ENCODE assay signal across 24 cellular contexts in the genomic region with DNA sequence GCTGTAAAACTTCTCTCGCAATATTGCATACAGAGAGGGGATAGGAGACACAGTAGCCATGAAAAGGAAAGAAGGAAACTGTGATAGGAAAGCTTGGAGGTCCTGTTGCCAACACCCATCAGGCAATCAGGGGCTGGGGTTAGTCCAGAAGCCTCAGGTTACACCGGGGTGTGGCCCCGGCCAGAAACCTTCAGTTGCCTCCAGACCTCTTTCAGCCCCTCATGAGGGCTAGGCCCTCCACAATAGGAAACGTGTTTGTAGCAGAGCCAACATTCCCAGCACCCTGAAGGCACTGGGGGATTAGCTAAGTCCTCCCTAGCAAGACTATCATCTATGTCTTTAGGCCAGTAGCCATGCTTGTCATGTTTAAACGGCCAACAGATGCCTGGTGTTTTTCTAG.
DNase-seq lines count a peak whose midpoint lies in the region; ATAC-seq, FAIRE-seq and TF ChIP-seq lines count a peak whose summit lies in the region.
"Had no signal": no experiment of that assay in that cellular context is flagged by ENCODE, and none has a peak within 500 bp of the region (broad histone marks: within the 10 kb centered on the region; RNA-seq: fewer than 3 reads in every experiment).

No MANE protein-coding gene starts in this region.

- H2BK120ac ChIP-seq in trophoblast cell (ENCODE audit: insufficient read depth, low read length, poor library complexity), result peak overlapping the region; percentile 72

- H3K23ac ChIP-seq in trophoblast cell (ENCODE audit: low read length), result no peak overlapping the region

- H4K20me1 ChIP-seq in Karpas-422 (ENCODE audit: insufficient read depth, low read depth, low read length) (no peaks in the 10 kb centered on the region), K562 (replicated peaks; ENCODE audit: control insufficient read depth, insufficient read depth, low read length) (no peaks in the 10 kb centered on the region)
- H4K20me1 ChIP-seq: BLaER1 had no signal

- no peak for FAIRE-seq in K562 (lab: Jason Lieb, UNC)
- FAIRE-seq: A204.1, D721Med had no signal

- CTCF ChIA-PET in K562 (lab: Yijun Ruan, JAX; ENCODE audit: low intra/inter-chr PET ratio), result no interaction called here

- peak overlapping the region; percentile 95 for H2BK12ac ChIP-seq in trophoblast cell (ENCODE audit: low read length)

- H4K8ac ChIP-seq in trophoblast cell (ENCODE audit: low read depth, low read length), result no peak overlapping the region

- H3K27ac Mint-ChIP-seq in chondrocyte (ENCODE audit: unreplicated experiment), result no peak overlapping the region
- H3K27ac Mint-ChIP-seq: CD4-positive, CD25-positive, alpha-beta regulatory T cell had no signal

- no peaks in the 10 kb centered on the region for H3K9me1 ChIP-seq in K562 (ENCODE audit: control insufficient read depth, insufficient read depth, low read length)

- POLR2A ChIA-PET in K562 (lab: Yijun Ruan, JAX), result no interaction called here

- H3K4me1 ChIP-seq in Karpas-422 (ENCODE audit: low read length) (no peaks in the 10 kb centered on the region), K562 (replicated peaks in 1 of 2; ENCODE audit: control insufficient read depth in 2 of 2, insufficient read depth in 2 of 2, low read length in 2 of 2) (peaks cover 0 to 14% of the 10 kb centered on the region in 2 experiments; a peak in 2 of 5 replicates), trophoblast cell (ENCODE audit: control insufficient read depth in 1 of 2, insufficient read depth in 2 of 2, low read length in 2 of 2) (peaks cover 7 to 9% of the 10 kb centered on the region in 2 experiments)
- H3K4me1 ChIP-seq: BLaER1, SJSA1 had no signal

- TF ChIP-seq CTCF in K562 (IDR thresholded peaks at IDR 0.05 in 2 of 3, conservative IDR thresholded peaks at IDR 0.05 in 1 of 3; ENCODE audit: insufficient read depth in 2 of 3, low read depth in 1 of 3, low read length in 3 of 3) (no peak), chondrocyte (IDR thresholded peaks at IDR 0.05) (no peak)

- H4K91ac ChIP-seq in trophoblast cell (ENCODE audit: low read depth, low read length), result peak overlapping the region; percentile 45

- H3K4me2 ChIP-seq in Karpas-422 (ENCODE audit: low read depth, low read length, poor library complexity, severe bottlenecking), result no peak overlapping the region
- no peak overlapping the region for H3K4me2 ChIP-seq in K562 (ENCODE audit: insufficient read depth, low read length)
- H3K4me2 ChIP-seq in trophoblast cell (ENCODE audit: low read length), result no peak overlapping the region
- H3K4me2 ChIP-seq: BLaER1 had no signal

- H3K36me3 Mint-ChIP-seq in chondrocyte (ENCODE audit: low read depth), result no peaks in the 10 kb centered on the region
- H3K36me3 Mint-ChIP-seq: CD4-positive, CD25-positive, alpha-beta regulatory T cell had no signal

- in situ Hi-C loops in K562 (cut with MboI), result no loop called here

- ATAC-seq in K562, result peak; percentile 78
- ATAC-seq in GM18498 (IDR thresholded peaks at IDR 0.05; ENCODE audit: unreplicated experiment), result no peak

- H3K9ac ChIP-seq in Karpas-422 (ENCODE audit: low read length) (no peak overlapping the region), K562 (ENCODE audit: insufficient read depth in 1 of 2, low read depth in 2 of 2, low read length in 2 of 2) (peak overlapping the region in 1 of 2 experiments; percentile 26; a peak in 1 of 4 replicates), trophoblast cell (ENCODE audit: low read length) (no peak overlapping the region)
- H3K9ac ChIP-seq: BLaER1 had no signal

- WGBS in K562 (ENCODE audit: insufficient coverage, low coverage, missing lambda C conversion rate), result 17% methylated on average over 4 of the region's 5 CpGs
- WGBS in trophoblast cell (ENCODE audit: extremely low coverage, insufficient coverage, insufficient read length), result no CpG with 5 or more reads among the region's 5 CpGs

- no peak overlapping the region for H3K4ac ChIP-seq in trophoblast cell (ENCODE audit: low read depth, low read length)

- no peak for TF ChIP-seq EP300 in K562 (IDR thresholded peaks at IDR 0.05; ENCODE audit: low read length)

- peaks cover 2% of the 10 kb centered on the region for H3K79me1 ChIP-seq in trophoblast cell (ENCODE audit: low read length)

- no peak overlapping the region; the same call in 1 of the 2 replicates for H3K4me3 ChIP-seq in Karpas-422 (ENCODE audit: low read length)
- H3K4me3 ChIP-seq in K562, result no peak overlapping the region
- H3K4me3 ChIP-seq in trophoblast cell (ENCODE audit: low read depth, low read length), result no peak overlapping the region
- H3K4me3 ChIP-seq: BLaER1, SJSA1 had no signal

- H3K4me3 Mint-ChIP-seq in chondrocyte (ENCODE audit: unreplicated experiment), result no peak overlapping the region
- H3K4me3 Mint-ChIP-seq: CD4-positive, CD25-positive, alpha-beta regulatory T cell had no signal

- no peak for TF ChIP-seq POLR2A in K562 (conservative IDR thresholded peaks at IDR 0.05)

- H3K18ac ChIP-seq in trophoblast cell (ENCODE audit: low read length), result no peak overlapping the region

- TF ChIP-seq RAD21 in K562 (CRISPR knock-in tag; conservative IDR thresholded peaks at IDR 0.05 in 1 of 2, IDR thresholded peaks at IDR 0.05 in 1 of 2), result no peak

- H2AFZ ChIP-seq in Karpas-422 (ENCODE audit: low read length) (0 out of 2 replicates have a peak overlapping the region, but pooled peaks have one; percentile 27), K562 (ENCODE audit: low read depth, low read length) (peak overlapping the region; percentile 89), trophoblast cell (ENCODE audit: insufficient read depth, low read length, poor library complexity) (peak overlapping the region; percentile 3)

- no TSS peak for BruUV-seq in K562 (replicated peaks; lab: Mats Ljungman, UMichigan)

- peaks cover 3% of the 10 kb centered on the region for H3K4me1 Mint-ChIP-seq in chondrocyte (ENCODE audit: low read depth)
- H3K4me1 Mint-ChIP-seq: CD4-positive, CD25-positive, alpha-beta regulatory T cell had no signal

- H3K9me2 ChIP-seq in Karpas-422 (replicated peaks; ENCODE audit: insufficient read depth, low read length), result no peaks in the 10 kb centered on the region

- H2AK5ac ChIP-seq in trophoblast cell (ENCODE audit: low read length), result no peak overlapping the region

- H3K27ac ChIP-seq in Karpas-422 (ENCODE audit: low read length), result no peak overlapping the region
- peak overlapping the region; percentile 82 for H3K27ac ChIP-seq in K562 (ENCODE audit: extremely low read depth, low read depth, low read length)
- H3K27ac ChIP-seq in trophoblast cell (ENCODE audit: low read depth, low read length), result peak overlapping the region; percentile 65
- H3K27ac ChIP-seq: BLaER1, HL-60, SJSA1 had no signal

- no peaks in the 10 kb centered on the region for H3K27me3 ChIP-seq in Karpas-422 (ENCODE audit: low read length)
- H3K27me3 ChIP-seq in K562 (ENCODE audit: control insufficient read depth in 2 of 2, insufficient read depth in 2 of 2, low read length in 2 of 2), result no peaks in the 10 kb centered on the region
- no peaks in the 10 kb centered on the region for H3K27me3 ChIP-seq in trophoblast cell (ENCODE audit: insufficient read depth, low read length)
- H3K27me3 ChIP-seq: BLaER1, SJSA1 had no signal

- H3K36me3 ChIP-seq in Karpas-422 (ENCODE audit: insufficient read depth, low read length) (no peaks in the 10 kb centered on the region), K562 (ENCODE audit: control insufficient read depth, insufficient read depth, low read length) (no peaks in the 10 kb centered on the region; the same call in 1 of the 3 replicates), trophoblast cell (ENCODE audit: control insufficient read depth in 1 of 2, insufficient read depth in 2 of 2, low read length in 2 of 2) (no peaks in the 10 kb centered on the region)
- H3K36me3 ChIP-seq: BLaER1, SJSA1 had no signal

- peaks cover 68% of the 10 kb centered on the region for H3K9me3 ChIP-seq in Karpas-422 (ENCODE audit: low read length)
- peaks cover 15% of the 10 kb centered on the region for H3K9me3 ChIP-seq in K562 (replicated peaks; ENCODE audit: control insufficient read depth, insufficient read depth, low read depth, low read length)
- no peaks in the 10 kb centered on the region for H3K9me3 ChIP-seq in trophoblast cell (ENCODE audit: insufficient read depth, low read depth, low read length)
- H3K9me3 ChIP-seq: BLaER1, SJSA1 had no signal

- DNase-seq in ELF-1 (ENCODE audit: low read depth, low spot score), result peak; percentile 74
- no peak for DNase-seq in Karpas-422
- DNase-seq in K562 (ENCODE audit: extremely low read depth in 1 of 4, low spot score in 3 of 4), result peak in 3 of 4 experiments; percentile 12 to 70 (median 45)
- DNase-seq in trophoblast cell, result no peak
- DNase-seq in chondrocyte (ENCODE audit: low spot score), result no peak
- no peak for DNase-seq in globus pallidus (ENCODE audit: low spot score)
- DNase-seq: CD4-positive, CD25-positive, alpha-beta regulatory T cell; Kasumi-1; MV-4-11; NCI-H1105; NCI-H1436 treated with DMSO at 0.1 percent for 48 hours; NCI-H1930; NCI-H2107; NCI-H524 treated with DMSO at 0.1 percent for 48 hours; NCI-H774; NK-92 treated with Interleukin-12 subunit alpha and Interleukin-12 subunit beta, amount 100 ng/mL, for 24 hours; Right ventricle myocardium superior; RPMI8226 had no signal

- H3K79me2 ChIP-seq in Karpas-422 (ENCODE audit: low read length) (no peaks in the 10 kb centered on the region), K562 (ENCODE audit: control insufficient read depth, insufficient read depth, low read length) (no peaks in the 10 kb centered on the region), trophoblast cell (ENCODE audit: control insufficient read depth, insufficient read depth, low read length, poor library complexity) (no peaks in the 10 kb centered on the region)

- intact Hi-C loops in K562 (cut with micrococcal nuclease), result no loop called here

- H3K27me3 Mint-ChIP-seq in chondrocyte (ENCODE audit: low read depth), result no peaks in the 10 kb centered on the region
- H3K27me3 Mint-ChIP-seq: CD4-positive, CD25-positive, alpha-beta regulatory T cell had no signal

- H4K12ac ChIP-seq in trophoblast cell (ENCODE audit: low read depth, low read length), result no peak overlapping the region

- no peak overlapping the region for H3K14ac ChIP-seq in trophoblast cell (ENCODE audit: low read length)

- peak overlapping the region; percentile 19 for H2BK5ac ChIP-seq in trophoblast cell (ENCODE audit: low read depth, low read length, poor library complexity)

- no peaks in the 10 kb centered on the region for H3K9me3 Mint-ChIP-seq in chondrocyte (ENCODE audit: low read depth)

TF ChIP-seq in K562, 482 proteins besides CTCF, POLR2A, EP300 and RAD21 (continues in another document):
- TF ChIP-seq C11orf30 (IDR thresholded peaks at IDR 0.05; ENCODE audit: low read depth), result no peak
- no peak for TF ChIP-seq HDGF (IDR thresholded peaks at IDR 0.05)
- no peak for TF ChIP-seq BMI1 (IDR thresholded peaks at IDR 0.05; ENCODE audit: low read length)

Comparison
In these comparisons a context has a peak if more than half of its experiments do, and no peak if none do; other contexts are left out.
1. DNase-seq: peak in ELF-1 (single experiment) and K562 (3 of 4); none in Karpas-422 (single experiment), trophoblast cell (0 of 2), chondrocyte (single experiment) and globus pallidus (single experiment).
2. H2AFZ ChIP-seq: peak in every context shown above with its lines; median percentile 89 in K562; 27 in Karpas-422; 3 in trophoblast cell.